In the genomic region with DNA sequence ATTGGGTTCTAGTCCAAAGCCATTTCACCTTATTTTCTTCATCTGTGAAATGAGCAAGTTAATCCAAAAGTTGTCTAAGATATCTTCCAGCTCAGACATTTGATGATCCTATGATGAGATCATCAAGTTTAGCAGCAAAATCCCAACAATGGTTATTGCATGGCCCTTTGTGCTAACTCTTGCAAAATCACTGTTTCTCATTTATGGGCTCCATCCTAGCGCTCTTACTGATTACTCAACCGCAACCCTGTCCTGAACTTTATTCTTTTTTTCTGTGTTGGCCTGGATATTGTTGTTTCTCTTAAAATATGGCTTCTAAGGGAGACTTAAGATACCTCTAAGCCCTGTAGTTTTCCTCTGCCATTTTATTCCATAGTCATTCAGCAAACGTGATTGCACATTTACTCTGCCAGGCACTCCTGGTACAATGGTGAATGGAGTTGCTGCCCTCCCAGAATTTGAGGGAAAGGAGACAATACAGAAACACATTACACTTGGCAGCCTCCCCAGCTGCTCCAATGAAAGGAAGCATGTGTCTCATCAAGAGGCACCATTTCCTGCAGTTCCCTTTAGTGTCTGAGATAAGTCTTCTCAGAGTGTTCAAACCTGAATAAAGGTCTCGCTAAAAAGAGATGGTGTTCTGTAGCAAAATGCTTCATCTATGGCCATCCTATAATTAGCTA, we compare ENCODE assay signal across 11 cellular contexts. TPM values are rescaled to one million over a fixed set of nuclear protein-coding genes. Genes with fewer than 3 reads are reported as not detected.
DNase-seq lines count a peak whose midpoint lies in the region; ATAC-seq and TF ChIP-seq lines count a peak whose summit lies in the region.
"Had no signal": no experiment of that assay in that cellular context is flagged by ENCODE, and none has a peak within 500 bp of the region (broad histone marks: within the 10 kb centered on the region; RNA-seq: fewer than 3 reads in every experiment).

No MANE protein-coding gene starts in this region.

- no peaks in the 10 kb centered on the region for H3K27me3 ChIP-seq in body of pancreas

- no peaks in the 10 kb centered on the region for H3K9me3 ChIP-seq in body of pancreas

- no peak overlapping the region for H3K27ac ChIP-seq in body of pancreas

- ATAC-seq in body of pancreas (no peak), HG02840 (IDR thresholded peaks at IDR 0.05; ENCODE audit: low FRiP score, unreplicated experiment) (no peak)
- ATAC-seq: natural killer cell; stimulated activated effector memory CD8-positive, alpha-beta T cell treated with anti-CD3 and anti-CD28 coated beads, Interleukin-12 subunit alpha, Interleukin-12 subunit beta, amount 100 ng/mL, for 72 hours had no signal

- CTCF ChIA-PET in AG04449 (lab: Yijun Ruan, JAX), result interaction anchor here (0.6 to 1.4 kb wide), 6 partner anchors 11 to 171 kb away, joined by 3 to 5 read pairs (median 3); no protein-coding TSS in a partner anchor

- POLR2A ChIA-PET in AG04449 (lab: Yijun Ruan, JAX), result interaction anchor here (0.6 kb wide), 1 partner anchor 181 kb away, joined by 3 read pairs; no protein-coding TSS in a partner anchor

- no peaks in the 10 kb centered on the region for H3K36me3 ChIP-seq in body of pancreas (replicated peaks in 1 of 2; ENCODE audit: insufficient read depth in 1 of 2, low read depth in 2 of 2)

- WGBS in body of pancreas, 2 donors, result 65 to 70% methylated on average over 4 of the region's 4 CpGs

- H3K4me3 ChIP-seq in AG04449 (ENCODE audit: low read depth, low read length) (no peak overlapping the region), epithelial cell of esophagus (ENCODE audit: low read length) (no peak overlapping the region), body of pancreas (no peak overlapping the region)

- DNase-seq in AG04449 (ENCODE audit: low read depth, low spot score) (peak; percentile 72), NCI-H1092 (lab: John Stamatoyannopoulos, UW) (peak; percentile 77), epithelial cell of esophagus (ENCODE audit: low read depth) (peak; percentile 87), midbrain (lab: John Stamatoyannopoulos, UW) (peak; percentile 88), body of pancreas (no peak), GM19238 (ENCODE audit: insufficient read length, low spot score) (no peak), DMS153 treated with DMSO at 0.1 percent for 48 hours (lab: John Stamatoyannopoulos, UW; ENCODE audit: unreplicated experiment) (no peak)
- DNase-seq: Calu3, natural killer cell had no signal

- TF ChIP-seq POLR2A in body of pancreas (IDR thresholded peaks at IDR 0.05), result no peak

- TF ChIP-seq CTCF in AG04449 (IDR thresholded peaks at IDR 0.05; ENCODE audit: insufficient read depth, low read length, missing control alignments), result no peak
- no peak for TF ChIP-seq CTCF in epithelial cell of esophagus (IDR thresholded peaks at IDR 0.05; ENCODE audit: insufficient read depth, low read depth, low read length, missing control alignments)
- TF ChIP-seq CTCF in body of pancreas (IDR thresholded peaks at IDR 0.05), result no peak

- peaks cover 11% of the 10 kb centered on the region for H3K4me1 ChIP-seq in body of pancreas

- intact Hi-C loops in body of pancreas (cut with DNase I), result no loop called here

RNA-seq across cellular contexts. Expression of gene GXYLT2, which starts 4.4 kb away (rescaled TPM):
- 1 to 10 TPM; 5.2 to 5.6 TPM for total RNA-seq in body of pancreas
- total RNA-seq: natural killer cell had no signal

RNA-seq across cellular contexts. Expression of gene SHQ1, which starts 44.0 kb away (rescaled TPM):
- total RNA-seq in body of pancreas, result 10 to 100 TPM in 1 of 2 donors, 1 to 10 TPM in 1; 9.6 to 11.2 TPM

Comparison
In these comparisons a context has a peak if more than half of its experiments do, and no peak if none do; other contexts are left out.
1. DNase-seq: peak in AG04449 (single experiment), NCI-H1092 (single experiment), epithelial cell of esophagus (single experiment) and midbrain (single experiment); none in body of pancreas (0 of 4), GM19238 (single experiment) and DMS153 treated with DMSO at 0.1 percent for 48 hours (single experiment).